ENCODE assay signal across 2 cellular contexts in genomic region chr10:7288060-7288690, GRCh38.
TF ChIP-seq lines count a peak whose summit lies in the region.

No MANE protein-coding gene starts in this region.

TF ChIP-seq in HepG2, 621 proteins besides CTCF, POLR2A, EP300 and RAD21 (continued from another document and continues in another):
- TF ChIP-seq AKNA (CRISPR knock-in tag; IDR thresholded peaks at IDR 0.05; ENCODE audit: borderline replicate concordance) (no peak), TFE3 (CRISPR knock-in tag; IDR thresholded peaks at IDR 0.05) (no peak), ZNF766 (CRISPR knock-in tag; IDR thresholded peaks at IDR 0.05; ENCODE audit: borderline replicate concordance) (no peak), SRF (IDR thresholded peaks at IDR 0.05; ENCODE audit: low read depth, low read length) (peak; percentile 87), KDM3A (CRISPR knock-in tag; IDR thresholded peaks at IDR 0.05; ENCODE audit: low read depth) (no peak), THAP11 (CRISPR knock-in tag; IDR thresholded peaks at IDR 0.05) (no peak), ZNF580 (CRISPR knock-in tag; IDR thresholded peaks at IDR 0.05; ENCODE audit: borderline replicate concordance, low read depth) (no peak), ZNF513 (CRISPR knock-in tag; conservative IDR thresholded peaks at IDR 0.05) (no peak), HOXA3 (CRISPR knock-in tag; IDR thresholded peaks at IDR 0.05) (no peak), FOXA1 (IDR thresholded peaks at IDR 0.05) (no peak), FOXA1 (CRISPR knock-in tag; IDR thresholded peaks at IDR 0.05) (peak; percentile 38; the same call in 1 of the 2 replicates), ATF6 (CRISPR knock-in tag; conservative IDR thresholded peaks at IDR 0.05) (no peak), MAFF (IDR thresholded peaks at IDR 0.05; ENCODE audit: low read depth, low read length) (0 out of 2 replicates have a peak, but pooled peaks have one; percentile 9), ZNF704 (CRISPR knock-in tag; IDR thresholded peaks at IDR 0.05; ENCODE audit: borderline replicate concordance) (no peak), KAT7 (CRISPR knock-in tag; IDR thresholded peaks at IDR 0.05; ENCODE audit: borderline replicate concordance) (no peak)

TF ChIP-seq in K562, 482 proteins besides CTCF, POLR2A, EP300 and RAD21 (continued from another document):
- TF ChIP-seq ZNF277 (CRISPR knock-in tag; IDR thresholded peaks at IDR 0.05; ENCODE audit: borderline replicate concordance) (no peak), EGR1 (conservative IDR thresholded peaks at IDR 0.05) (peak; percentile 90), HMGN3 (IDR thresholded peaks at IDR 0.05; ENCODE audit: borderline replicate concordance, extremely low read depth, insufficient read length, low read depth, low read length) (no peak), ZNF766 (CRISPR knock-in tag; conservative IDR thresholded peaks at IDR 0.05) (no peak), C11orf30 (IDR thresholded peaks at IDR 0.05; ENCODE audit: low read depth) (peak; percentile 30; the same call in 1 of the 2 replicates), THRB (CRISPR knock-in tag; conservative IDR thresholded peaks at IDR 0.05) (no peak), MAFK (IDR thresholded peaks at IDR 0.05; ENCODE audit: low read length) (no peak), ZNF165 (CRISPR knock-in tag; IDR thresholded peaks at IDR 0.05; ENCODE audit: borderline replicate concordance) (no peak), CEBPB (tag; IDR thresholded peaks at IDR 0.05) (no peak), IRF9 (tag; IDR thresholded peaks at IDR 0.05) (no peak), MEF2D (tag; conservative IDR thresholded peaks at IDR 0.05; ENCODE audit: low read depth) (no peak), RCOR1 (IDR thresholded peaks at IDR 0.05; ENCODE audit: borderline replicate concordance in 1 of 2, low read depth in 2 of 2, low read length in 2 of 2) (peak in 1 of 2 experiments; percentile 29; a peak in 1 of 4 replicates), SRSF9 (IDR thresholded peaks at IDR 0.05; ENCODE audit: borderline replicate concordance, low read depth, low read length) (no peak), BHLHE40 (IDR thresholded peaks at IDR 0.05; ENCODE audit: low read length) (peak; percentile 37; the same call in 1 of the 2 replicates), SNRNP70 (optimal IDR thresholded peaks at IDR 0.05; ENCODE audit: low read depth, low read length) (no peak)
